Comparison of ENCODE assay signal across 34 cellular contexts in genomic region chr11:86232556-86232955, GRCh38.
"Had no signal": no experiment of that assay in that cellular context is flagged by ENCODE, and none has a peak within 500 bp of the region (broad histone marks: within the 10 kb centered on the region; RNA-seq: fewer than 3 reads in every experiment).

No MANE protein-coding gene starts in this region.

- H3K9ac ChIP-seq: KMS-11 had no signal

- H3K4me3 ChIP-seq: MG63 had no signal

- H3K27ac ChIP-seq: KMS-11 had no signal

- DNase-seq: Karpas-422, Kasumi-1, MG63, MM.1S, MV-4-11, NCI-H1048, NCI-H1092, NCI-H1092 treated with DMSO at 0.1 percent for 48 hours, NCI-H1105, NCI-H1105 treated with DMSO at 0.1 percent for 48 hours, NCI-H1417, NCI-H1417 treated with DMSO at 0.1 percent for 48 hours, NCI-H1436, NCI-H1436 treated with DMSO at 0.1 percent for 48 hours, NCI-H146, NCI-H1694, NCI-H1694 treated with DMSO at 0.1 percent for 48 hours, NCI-H187, NCI-H187 treated with DMSO at 0.1 percent for 48 hours, NCI-H1930, NCI-H2029, NCI-H2029 treated with DMSO at 0.1 percent for 48 hours, NCI-H2081, NCI-H2081 treated with DMSO at 0.1 percent for 48 hours, NCI-H2107, NCI-H2171, NCI-H2171 treated with DMSO at 0.1 percent for 48 hours, NCI-H2227 treated with DMSO at 0.1 percent for 48 hours, NCI-H226, NCI-H345, NCI-H446, NCI-H446 treated with DMSO at 0.1 percent for 48 hours, NCI-H510A had no signal

- H3K9me3 ChIP-seq: MG63 had no signal

- H3K36me3 ChIP-seq: MG63 had no signal

- H3K4me2 ChIP-seq: KMS-11 had no signal

- H3K27me3 ChIP-seq: MG63 had no signal
